ENCODE assay signal across 3 cellular contexts in the genomic region with DNA sequence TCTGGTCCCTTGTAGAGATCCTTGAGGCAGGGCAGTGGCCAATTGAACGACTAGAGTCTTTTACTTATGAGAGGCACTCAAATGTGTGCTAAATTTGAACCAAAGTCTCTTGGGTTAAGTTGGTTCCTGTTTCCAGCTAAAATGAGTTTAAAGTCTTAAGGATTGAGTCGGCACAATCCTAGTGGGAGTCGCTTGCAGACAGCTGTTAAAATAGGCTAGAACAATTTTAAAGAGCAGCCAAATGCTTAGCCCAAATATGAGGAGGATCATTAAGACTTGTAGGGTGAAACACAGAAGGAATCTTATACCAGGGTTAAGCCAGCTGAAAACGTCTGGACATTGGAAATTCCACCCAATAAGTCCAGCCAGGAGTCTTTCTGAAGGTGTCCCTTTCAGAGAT.
"Had no signal": no experiment of that assay in that cellular context is flagged by ENCODE, and none has a peak within 500 bp of the region (broad histone marks: within the 10 kb centered on the region; RNA-seq: fewer than 3 reads in every experiment).

No MANE protein-coding gene starts in this region.

- ATAC-seq: GM12878 had no signal

- DNase-seq: GDM1, GF-D8 had no signal

- H3K4me3 ChIP-seq: GM12878 had no signal
